ENCODE assay signal across 17 cellular contexts in genomic region chr17:47975815-47976190, GRCh38. TPM values are rescaled to one million over a fixed set of nuclear protein-coding genes. Genes with fewer than 3 reads are reported as not detected.
DNase-seq lines count a peak whose midpoint lies in the region; ATAC-seq and TF ChIP-seq lines count a peak whose summit lies in the region.
"Had no signal": no experiment of that assay in that cellular context is flagged by ENCODE, and none has a peak within 500 bp of the region (broad histone marks: within the 10 kb centered on the region; RNA-seq: fewer than 3 reads in every experiment).

No MANE protein-coding gene starts in this region.

- H3K36me3 Mint-ChIP-seq in activated CD8-positive, alpha-beta memory T cell treated with anti-CD3 and anti-CD28 coated beads, Interleukin-2, amount 10 ng/mL, durations not matched to agents 7 days and 5 days = peaks cover 40% of the 10 kb centered on the region
- peaks cover 61% of the 10 kb centered on the region for H3K36me3 Mint-ChIP-seq in endodermal cell (ENCODE audit: low read depth)
- peaks cover 50 to 53% of the 10 kb centered on the region in 2 donors for H3K36me3 Mint-ChIP-seq in stimulated activated naive B cell treated with anti-CD40 and anti-IgM and Interleukin-4, amounts not matched to agents 10 μg/mL and 1 μg/mL and 100 μg/mL, for 72 hours

- H3K4me1 ChIP-seq in endodermal cell (ENCODE audit: control insufficient read depth, insufficient read depth, low read length) = no peaks in the 10 kb centered on the region

- H3K27ac ChIP-seq in RWPE1 (peak overlapping the region; percentile 3; the same call in 1 of the 2 replicates), endodermal cell (ENCODE audit: low read depth, low read length) (no peak overlapping the region)
- H3K27ac ChIP-seq: HL-60 had no signal

- no peaks in the 10 kb centered on the region for H3K9me3 Mint-ChIP-seq in activated CD8-positive, alpha-beta memory T cell treated with anti-CD3 and anti-CD28 coated beads, Interleukin-2, amount 10 ng/mL, durations not matched to agents 7 days and 5 days (ENCODE audit: low read depth)
- no peaks in the 10 kb centered on the region for H3K9me3 Mint-ChIP-seq in endodermal cell
- H3K9me3 Mint-ChIP-seq in stimulated activated naive B cell treated with anti-CD40 and anti-IgM and Interleukin-4, amounts not matched to agents 10 μg/mL and 1 μg/mL and 100 μg/mL, for 72 hours = no peaks in the 10 kb centered on the region
- H3K9me3 Mint-ChIP-seq: CD8-positive, alpha-beta T cell had no signal

- TF ChIP-seq CTCF in RWPE1 (conservative IDR thresholded peaks at IDR 0.05; ENCODE audit: low read depth) (no peak), endodermal cell (conservative IDR thresholded peaks at IDR 0.05) (no peak)

- no peaks in the 10 kb centered on the region for H3K27me3 Mint-ChIP-seq in activated CD8-positive, alpha-beta memory T cell treated with anti-CD3 and anti-CD28 coated beads, Interleukin-2, amount 10 ng/mL, durations not matched to agents 7 days and 5 days
- no peaks in the 10 kb centered on the region for H3K27me3 Mint-ChIP-seq in endodermal cell (ENCODE audit: insufficient read depth)
- no peaks in the 10 kb centered on the region for H3K27me3 Mint-ChIP-seq in stimulated activated naive B cell treated with anti-CD40 and anti-IgM and Interleukin-4, amounts not matched to agents 10 μg/mL and 1 μg/mL and 100 μg/mL, for 72 hours

- WGBS in endodermal cell (ENCODE audit: insufficient coverage in 1 of 2, insufficient read length in 1 of 2), 2 experiments = 97 to 98% methylated on average over 6 to 10 of the region's 10 CpGs

- POLR2A ChIA-PET in RWPE1 (lab: Yijun Ruan, JAX; ENCODE audit: low non-redundant PET) = no interaction called here

- no peak overlapping the region for H3K4me3 ChIP-seq in endodermal cell (ENCODE audit: low read length)

- ATAC-seq in activated CD8-positive, alpha-beta memory T cell treated with anti-CD3 and anti-CD28 coated beads, Interleukin-2, amount 10 ng/mL, durations not matched to agents 7 days and 5 days = no peak
- no peak for ATAC-seq in stimulated activated naive B cell treated with anti-CD40 and anti-IgM and Interleukin-4, amounts not matched to agents 10 μg/mL and 1 μg/mL and 100 μg/mL, for 72 hours (replicated peaks)
- ATAC-seq in HG03342 (IDR thresholded peaks at IDR 0.05; ENCODE audit: unreplicated experiment) = no peak
- no peak for ATAC-seq in GM19328 (IDR thresholded peaks at IDR 0.05; ENCODE audit: unreplicated experiment)
- ATAC-seq: CD8-positive, alpha-beta T cell; HCT116 had no signal

- no peaks in the 10 kb centered on the region for H3K27me3 ChIP-seq in endodermal cell (ENCODE audit: control insufficient read depth, insufficient read depth, low read length, poor library complexity, severe bottlenecking)
- H3K27me3 ChIP-seq: BE2C had no signal

- no peak overlapping the region for H3K9ac ChIP-seq in endodermal cell (ENCODE audit: extremely low read depth, low read length, poor library complexity, severe bottlenecking)

- H3K4me1 Mint-ChIP-seq in activated CD8-positive, alpha-beta memory T cell treated with anti-CD3 and anti-CD28 coated beads, Interleukin-2, amount 10 ng/mL, durations not matched to agents 7 days and 5 days = peaks cover 22% of the 10 kb centered on the region
- H3K4me1 Mint-ChIP-seq in endodermal cell = no peaks in the 10 kb centered on the region
- peaks cover 9 to 13% of the 10 kb centered on the region in 2 donors for H3K4me1 Mint-ChIP-seq in stimulated activated naive B cell treated with anti-CD40 and anti-IgM and Interleukin-4, amounts not matched to agents 10 μg/mL and 1 μg/mL and 100 μg/mL, for 72 hours

- no peaks in the 10 kb centered on the region for H3K9me3 ChIP-seq in endodermal cell (ENCODE audit: control insufficient read depth, low read length)
- H3K9me3 ChIP-seq: BE2C had no signal

- DNase-seq in activated CD8-positive, alpha-beta memory T cell treated with anti-CD3 and anti-CD28 coated beads, Interleukin-2, amount 10 ng/mL, durations not matched to agents 7 days and 5 days = no peak
- no peak for DNase-seq in activated CD8-positive, alpha-beta memory T cell treated with anti-CD3 and anti-CD28 coated beads for 24 hours
- DNase-seq in RWPE1 (ENCODE audit: low spot score) (no peak), endodermal cell (peak; percentile 37)
- DNase-seq in stimulated activated naive B cell treated with anti-CD40 and anti-IgM and Interleukin-4, amounts not matched to agents 10 μg/mL and 1 μg/mL and 100 μg/mL, for 72 hours = no peak
- DNase-seq in stimulated activated CD4-positive, alpha-beta T cell treated with anti-CD3 and anti-CD28 coated beads, Interleukin-1b, Interleukin-23, amount 100 ng/mL, for 48 hours = no peak
- DNase-seq: BE2C; CD8-positive, alpha-beta T cell; COR-L47; DMS153; DND-41; GDM1 had no signal

- H3K27ac Mint-ChIP-seq in activated CD8-positive, alpha-beta memory T cell treated with anti-CD3 and anti-CD28 coated beads, Interleukin-2, amount 10 ng/mL, durations not matched to agents 7 days and 5 days = peak overlapping the region; percentile 24
- no peak overlapping the region for H3K27ac Mint-ChIP-seq in endodermal cell
- peak overlapping the region; percentile 69 for H3K27ac Mint-ChIP-seq in stimulated activated naive B cell treated with anti-CD40 and anti-IgM and Interleukin-4, amounts not matched to agents 10 μg/mL and 1 μg/mL and 100 μg/mL, for 72 hours
- H3K27ac Mint-ChIP-seq: CD8-positive, alpha-beta T cell had no signal

- H3K4me3 Mint-ChIP-seq in activated CD8-positive, alpha-beta memory T cell treated with anti-CD3 and anti-CD28 coated beads, Interleukin-2, amount 10 ng/mL, durations not matched to agents 7 days and 5 days = no peak overlapping the region
- H3K4me3 Mint-ChIP-seq in endodermal cell = no peak overlapping the region
- H3K4me3 Mint-ChIP-seq in stimulated activated naive B cell treated with anti-CD40 and anti-IgM and Interleukin-4, amounts not matched to agents 10 μg/mL and 1 μg/mL and 100 μg/mL, for 72 hours = no peak overlapping the region
- H3K4me3 Mint-ChIP-seq: CD14-positive monocyte; CD8-positive, alpha-beta T cell had no signal

- CTCF ChIA-PET in activated CD8-positive, alpha-beta memory T cell treated with anti-CD3 and anti-CD28 coated beads, Interleukin-2, amount 10 ng/mL, durations not matched to agents 7 days and 5 days (lab: Charles Lee) = interaction anchor here (1.0 to 15.7 kb wide), 4 partner anchors 27 to 45 kb away, joined by 3 to 383 read pairs (median 8); partner anchors contain the start of genes PNPO and PRR15L
- CTCF ChIA-PET in RWPE1 (lab: Yijun Ruan, JAX) = no interaction called here

- peaks cover 39% of the 10 kb centered on the region for H3K36me3 ChIP-seq in endodermal cell (ENCODE audit: control insufficient read depth, insufficient read depth, low read length)

RNA-seq across cellular contexts. Expression of gene CDK5RAP3, which starts 4.9 kb away (rescaled TPM):
- 100 to 1,000 TPM; 215 to 262 TPM for total RNA-seq in activated CD8-positive, alpha-beta memory T cell treated with anti-CD3 and anti-CD28 coated beads, Interleukin-2, amount 10 ng/mL, durations not matched to agents 7 days and 5 days
- total RNA-seq in endodermal cell = 100 to 1,000 TPM; 171 to 198 TPM
- 245 TPM for polyA plus RNA-seq in endodermal cell (2013, experiment 1 of 2)
- polyA plus RNA-seq in endodermal cell (2013, experiment 2 of 2) = 217 TPM

RNA-seq across cellular contexts. Expression of gene PRR15L, which starts 18.1 kb away (rescaled TPM):
- not detected for total RNA-seq in activated CD8-positive, alpha-beta memory T cell treated with anti-CD3 and anti-CD28 coated beads, Interleukin-2, amount 10 ng/mL, durations not matched to agents 7 days and 5 days
- total RNA-seq in endodermal cell = under 1 TPM; 0.57 to 0.60 TPM
- polyA plus RNA-seq in endodermal cell (2013, experiment 1 of 2) = not detected
- polyA plus RNA-seq in endodermal cell (2013, experiment 2 of 2) = not detected
- total RNA-seq: CD8-positive, alpha-beta T cell had no signal
- polyA plus RNA-seq: CD14-positive monocyte had no signal

RNA-seq across cellular contexts. Expression of gene PNPO, which starts 34.4 kb away (rescaled TPM):
- total RNA-seq in activated CD8-positive, alpha-beta memory T cell treated with anti-CD3 and anti-CD28 coated beads, Interleukin-2, amount 10 ng/mL, durations not matched to agents 7 days and 5 days = 10 to 100 TPM; 28.0 to 30.4 TPM
- 10 to 100 TPM in 1 of 2 donors, 1 to 10 TPM in 1; 8.5 to 10.4 TPM for total RNA-seq in endodermal cell
- 7.9 TPM for polyA plus RNA-seq in endodermal cell (2013, experiment 1 of 2)
- 7.4 TPM for polyA plus RNA-seq in endodermal cell (2013, experiment 2 of 2)
